Comparison of ENCODE assay signal across 20 cellular contexts in genomic region chr16:85284138-85284897, GRCh38.
DNase-seq lines count a peak whose midpoint lies in the region; ATAC-seq, FAIRE-seq and TF ChIP-seq lines count a peak whose summit lies in the region.
"Had no signal": no experiment of that assay in that cellular context is flagged by ENCODE, and none has a peak within 500 bp of the region (broad histone marks: within the 10 kb centered on the region; RNA-seq: fewer than 3 reads in every experiment).

No MANE protein-coding gene starts in this region.

- 0 out of 2 replicates have a peak, but pooled peaks cover 1% of the 10 kb centered on the region for H3K23me2 ChIP-seq in H1 (ENCODE audit: low read depth, low read length)

- TF ChIP-seq RAD21 in H1 (IDR thresholded peaks at IDR 0.05 in 1 of 2, conservative IDR thresholded peaks at IDR 0.05 in 1 of 2; ENCODE audit: low read depth in 2 of 2, low read length in 2 of 2): no peak

- H3K9me3 ChIP-seq in H1 (ENCODE audit: insufficient read depth in 2 of 2, low read depth in 1 of 2, low read length in 1 of 2) (no peaks in the 10 kb centered on the region), body of pancreas (no peaks in the 10 kb centered on the region)
- H3K9me3 ChIP-seq: BLaER1 treated with 17β-estradiol and CSF1 and Interleukin-3, amounts not matched to agents 10 nM and 100 nM; right atrium auricular region had no signal

- H2BK5ac ChIP-seq in H1 (ENCODE audit: low read depth, low read length): peak overlapping the region; percentile 52; the same call in 1 of the 2 replicates

- H3K4me3 ChIP-seq in H1 (ENCODE audit: extremely low read depth in 1 of 4, insufficient read depth in 2 of 4, low read depth in 3 of 4, low read length in 4 of 4): no peak overlapping the region
- H3K4me3 ChIP-seq in body of pancreas: no peak overlapping the region
- H3K4me3 ChIP-seq: BLaER1 treated with 17β-estradiol and CSF1 and Interleukin-3, amounts not matched to agents 10 nM and 100 nM; right atrium auricular region had no signal

- ATAC-seq in activated T-cell treated with anti-CD3 and anti-CD28 coated beads, Interleukin-2, amount 50 U/mL, for 72 hours (replicated peaks in 1 of 2): no peak
- no peak for ATAC-seq in body of pancreas
- ATAC-seq: activated CD4-positive, alpha-beta T cell treated with anti-CD3 and anti-CD28 coated beads for 36 hours; foreskin keratinocyte had no signal

- DNase-seq in NCI-H1092 treated with DMSO at 0.1 percent for 48 hours (lab: John Stamatoyannopoulos, UW) (peak; percentile 53), NCI-H345 treated with DMSO at 0.1 percent for 48 hours (lab: John Stamatoyannopoulos, UW; ENCODE audit: unreplicated experiment) (peak; percentile 63), H1 (ENCODE audit: low read depth in 1 of 2, low spot score in 2 of 2) (no peak), substantia nigra (lab: John Stamatoyannopoulos, UW) (peak in 22 of 49 donors; percentile 9 to 62 (median 29)), T1000 (lab: John Stamatoyannopoulos, UW) (no peak), body of pancreas (no peak)
- no peak for DNase-seq in activated T-cell treated with anti-CD3 and anti-CD28 coated beads, Interleukin-2, amount 50 U/mL, for 72 hours
- DNase-seq: activated CD4-positive, alpha-beta T cell treated with anti-CD3 and anti-CD28 coated beads for 36 hours; activated CD8-positive, alpha-beta memory T cell treated with anti-CD3 and anti-CD28 coated beads, Interleukin-2, amount 50 U/mL, for 48 hours; central memory CD4-positive, alpha-beta T cell; DMS79; foreskin keratinocyte; KG1; naive B cell; NCI-H187 treated with DMSO at 0.1 percent for 48 hours; SHP77 had no signal

- H2BK15ac ChIP-seq in H1 (ENCODE audit: low read length): no peak overlapping the region

- H4K91ac ChIP-seq in H1 (replicated peaks; ENCODE audit: insufficient read length, low read length): no peak overlapping the region

- 83% methylated on average over 35 of the region's 38 CpGs; no CpG with 5 or more reads in 1 of the 2 experiments for WGBS in H1 (ENCODE audit: extremely low coverage in 1 of 2, insufficient coverage in 1 of 2, insufficient read length in 1 of 2, insufficient replicate concordance in 2 of 2, low coverage in 1 of 2, low lambda C conversion rate in 2 of 2, missing lambda C conversion rate in 1 of 2), 2 experiments
- WGBS in body of pancreas, 2 donors: 86 to 87% methylated on average over 36 to 38 of the region's 38 CpGs

- no peak overlapping the region for H2BK120ac ChIP-seq in H1 (replicated peaks; ENCODE audit: low read depth, low read length)

- POLR2A ChIA-PET in H1 (lab: Charles Lee; ENCODE audit: partially characterized antibody): no interaction called here

- H3K4me1 ChIP-seq in H1 (replicated peaks in 1 of 4; ENCODE audit: control insufficient read depth in 3 of 4, insufficient read depth in 4 of 4, low read length in 3 of 4) (peaks cover 0 to 3% (median 1%) of the 10 kb centered on the region in 4 experiments; a peak in 2 of 7 replicates), body of pancreas (peaks cover 12% of the 10 kb centered on the region)
- H3K4me1 ChIP-seq: foreskin keratinocyte had no signal

- no peak overlapping the region for H2AK5ac ChIP-seq in H1 (ENCODE audit: low read depth, low read length)

- H3K79me2 ChIP-seq in H1 (ENCODE audit: control insufficient read depth in 1 of 2, insufficient read depth in 2 of 2, low read length in 2 of 2): no peaks in the 10 kb centered on the region

- H3K18ac ChIP-seq in H1 (ENCODE audit: extremely low read depth, low read length): no peak overlapping the region

- FAIRE-seq in H1 (lab: Jason Lieb, UNC): no peak
- FAIRE-seq: endothelial cell of umbilical vein had no signal

- H3K27me3 ChIP-seq in H1 (replicated peaks in 1 of 4; ENCODE audit: control insufficient read depth in 3 of 4, extremely low read depth in 1 of 4, insufficient read depth in 3 of 4, low read length in 3 of 4): no peaks in the 10 kb centered on the region
- no peaks in the 10 kb centered on the region for H3K27me3 ChIP-seq in body of pancreas
- H3K27me3 ChIP-seq: right atrium auricular region had no signal

- no peak for TF ChIP-seq POLR2A in H1 (IDR thresholded peaks at IDR 0.05; ENCODE audit: control extremely low read depth in 1 of 2, low read depth in 2 of 2, low read length in 2 of 2)
- TF ChIP-seq POLR2A in body of pancreas (IDR thresholded peaks at IDR 0.05): no peak

- no peak overlapping the region for H2BK12ac ChIP-seq in H1 (ENCODE audit: low read depth, low read length)

- TF ChIP-seq CTCF in H1 (IDR thresholded peaks at IDR 0.05; ENCODE audit: control extremely low read depth in 1 of 3, insufficient read depth in 1 of 3, low read depth in 1 of 3, low read length in 3 of 3) (no peak), body of pancreas (IDR thresholded peaks at IDR 0.05) (no peak)

- H3K4me1 Mint-ChIP-seq in activated T-cell treated with anti-CD3 and anti-CD28 coated beads, Interleukin-2, amount 50 U/mL, for 72 hours (ENCODE audit: low read depth): no peaks in the 10 kb centered on the region
- H3K4me1 Mint-ChIP-seq: activated CD4-positive, alpha-beta T cell treated with anti-CD3 and anti-CD28 coated beads for 36 hours; naive B cell had no signal

- peak overlapping the region; percentile 47 for H3K4ac ChIP-seq in H1 (replicated peaks; ENCODE audit: insufficient read length, low read depth, low read length)

- peaks cover 3 to 19% of the 10 kb centered on the region in 2 experiments for H4K20me1 ChIP-seq in H1 (replicated peaks in 1 of 2; ENCODE audit: control insufficient read depth in 1 of 2, insufficient read depth in 2 of 2, low read length in 2 of 2)

- H3K4me2 ChIP-seq in H1 (ENCODE audit: insufficient read depth in 1 of 2, low read depth in 2 of 2, low read length in 2 of 2): no peak overlapping the region

- no peak overlapping the region for H2BK20ac ChIP-seq in H1 (ENCODE audit: low read length)

- H3K79me1 ChIP-seq in H1 (ENCODE audit: low read depth, low read length): no peaks in the 10 kb centered on the region

- TF ChIP-seq EP300 in H1 (IDR thresholded peaks at IDR 0.05; ENCODE audit: borderline replicate concordance in 1 of 2, low read depth in 2 of 2, low read length in 2 of 2): no peak

- H3K36me3 Mint-ChIP-seq in activated T-cell treated with anti-CD3 and anti-CD28 coated beads, Interleukin-2, amount 50 U/mL, for 72 hours (ENCODE audit: insufficient read depth in 2 of 2): no peaks in the 10 kb centered on the region
- H3K36me3 Mint-ChIP-seq: naive B cell had no signal

- no peak overlapping the region for H3K27ac Mint-ChIP-seq in activated T-cell treated with anti-CD3 and anti-CD28 coated beads, Interleukin-2, amount 50 U/mL, for 72 hours
- H3K27ac Mint-ChIP-seq: activated CD4-positive, alpha-beta T cell treated with anti-CD3 and anti-CD28 coated beads for 36 hours; T-helper 2 cell treated with Interferon-gamma antibody and Interleukin-4, amounts not matched to agents 5 μg/mL and 100 μg/mL, for 36 hours had no signal

- no peak overlapping the region for H2AFZ ChIP-seq in H1 (ENCODE audit: low read length)

- H4K8ac ChIP-seq in H1 (ENCODE audit: extremely low read depth, insufficient read depth, low read length): peak overlapping the region; percentile 41; the same call in 1 of the 2 replicates

- no peak overlapping the region for H4K5ac ChIP-seq in H1 (ENCODE audit: insufficient read length, low read depth, low read length)

- H3K9ac ChIP-seq in H1 (replicated peaks in 1 of 4; ENCODE audit: extremely low read depth in 1 of 4, low read depth in 3 of 4, low read length in 3 of 4): no peak overlapping the region

- intact Hi-C loops in body of pancreas (cut with DNase I): no loop called here

- CTCF ChIA-PET in H1 (lab: Charles Lee; ENCODE audit: partially characterized antibody): interaction anchor here (0.5 to 15.8 kb wide), 17 partner anchors 6 to 207 kb away, joined by 3 to 165 read pairs (median 3); no protein-coding TSS in a partner anchor

- H3K4me3 Mint-ChIP-seq in activated T-cell treated with anti-CD3 and anti-CD28 coated beads, Interleukin-2, amount 50 U/mL, for 72 hours: no peak overlapping the region
- H3K4me3 Mint-ChIP-seq: activated CD4-positive, alpha-beta T cell treated with anti-CD3 and anti-CD28 coated beads for 36 hours; naive B cell; T-helper 2 cell treated with Interferon-gamma antibody and Interleukin-4, amounts not matched to agents 5 μg/mL and 100 μg/mL, for 36 hours had no signal

- no peak overlapping the region for H3K27ac ChIP-seq in H1 (ENCODE audit: low read depth, low read length)
- H3K27ac ChIP-seq in substantia nigra (ENCODE audit: low read depth, low read length, poor library complexity, severe bottlenecking): peak overlapping the region; percentile 53
- no peak overlapping the region for H3K27ac ChIP-seq in body of pancreas
- H3K27ac ChIP-seq: foreskin keratinocyte, right atrium auricular region had no signal

- H3K36me3 ChIP-seq in H1 (ENCODE audit: control insufficient read depth in 2 of 4, insufficient read depth in 4 of 4, low read length in 3 of 4) (no peaks in the 10 kb centered on the region), body of pancreas (replicated peaks in 1 of 2; ENCODE audit: insufficient read depth in 1 of 2, low read depth in 2 of 2) (no peaks in the 10 kb centered on the region)
- H3K36me3 ChIP-seq: BLaER1 treated with 17β-estradiol and CSF1 and Interleukin-3, amounts not matched to agents 10 nM and 100 nM; right atrium auricular region had no signal

- no peak overlapping the region for H3K23ac ChIP-seq in H1 (ENCODE audit: insufficient read length)

- H3K9me3 Mint-ChIP-seq in activated T-cell treated with anti-CD3 and anti-CD28 coated beads, Interleukin-2, amount 50 U/mL, for 72 hours: no peaks in the 10 kb centered on the region
- H3K9me3 Mint-ChIP-seq: naive B cell; T-helper 2 cell treated with Interferon-gamma antibody and Interleukin-4, amounts not matched to agents 5 μg/mL and 100 μg/mL, for 36 hours had no signal

- H3K27me3 Mint-ChIP-seq in activated T-cell treated with anti-CD3 and anti-CD28 coated beads, Interleukin-2, amount 50 U/mL, for 72 hours (ENCODE audit: low read depth): no peaks in the 10 kb centered on the region

- H3K56ac ChIP-seq in H1 (replicated peaks; ENCODE audit: insufficient read length, low read depth, low read length): no peak overlapping the region

- H3K14ac ChIP-seq in H1 (ENCODE audit: insufficient read length): no peak overlapping the region

TF ChIP-seq in H1, 55 proteins besides CTCF, POLR2A, EP300 and RAD21 (continues in another document):
- TF ChIP-seq HDAC6 (IDR thresholded peaks at IDR 0.05; ENCODE audit: low read depth, low read length) (no peak), SRF (IDR thresholded peaks at IDR 0.05; ENCODE audit: low read depth, low read length) (no peak), EGR1 (IDR thresholded peaks at IDR 0.05; ENCODE audit: borderline replicate concordance, low read depth, low read length) (no peak), SIN3A (conservative IDR thresholded peaks at IDR 0.05 in 1 of 2, IDR thresholded peaks at IDR 0.05 in 1 of 2; ENCODE audit: low read depth in 1 of 2, low read length in 2 of 2) (no peak), E2F6 (IDR thresholded peaks at IDR 0.05) (no peak)

Comparison
In these comparisons a context has a peak if more than half of its experiments do, and no peak if none do; other contexts are left out.
1. DNase-seq: peak in NCI-H1092 treated with DMSO at 0.1 percent for 48 hours (single experiment) and NCI-H345 treated with DMSO at 0.1 percent for 48 hours (single experiment); none in H1 (0 of 2), T1000 (single experiment), activated T-cell treated with anti-CD3 and anti-CD28 coated beads, Interleukin-2, amount 50 U/mL, for 72 hours (0 of 2) and body of pancreas (0 of 4).